ENCODE assay signal across 8 cellular contexts in the genomic region with DNA sequence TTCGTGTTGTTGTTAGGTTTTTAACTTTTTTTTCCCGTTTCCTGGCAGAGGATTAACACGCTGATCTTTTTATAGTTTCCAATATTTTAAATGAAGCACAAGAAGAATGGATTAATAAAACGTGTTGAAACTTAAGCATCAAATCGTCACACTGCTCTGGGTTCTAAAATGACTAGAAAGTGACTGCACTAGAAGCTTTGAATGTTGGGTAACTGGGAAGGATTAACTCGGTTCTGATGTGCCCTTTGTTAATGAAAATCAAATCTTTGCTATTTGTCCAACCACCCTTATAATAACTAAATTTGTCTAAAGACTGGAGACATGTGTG.
DNase-seq lines count a peak whose midpoint lies in the region; ATAC-seq and TF ChIP-seq lines count a peak whose summit lies in the region.

No MANE protein-coding gene starts in this region.

- H3K9me3 ChIP-seq in BE2C (no peaks in the 10 kb centered on the region), iPS DF 6.9 (ENCODE audit: control insufficient read depth, insufficient read depth, low read length) (no peaks in the 10 kb centered on the region)

- H3K27me3 ChIP-seq in BE2C (no peaks in the 10 kb centered on the region), iPS DF 6.9 (ENCODE audit: control insufficient read depth, insufficient read depth, low read length) (no peaks in the 10 kb centered on the region)

- no CpG with 5 or more reads among the region's 6 CpGs for WGBS in iPS DF 6.9 (ENCODE audit: insufficient coverage, insufficient read length)

- H3K27ac ChIP-seq in iPS DF 6.9 (ENCODE audit: low read length): no peak overlapping the region

- H3K36me3 ChIP-seq in BE2C (no peaks in the 10 kb centered on the region), iPS DF 6.9 (ENCODE audit: control insufficient read depth, insufficient read depth, low read length) (no peaks in the 10 kb centered on the region)

- intact Hi-C loops in posterior vena cava (cut with DNase I): loop anchor here (5.0 to 10.0 kb wide), 2 partner anchors 101 to 104 kb away; a partner anchor contains a TSS

- TF ChIP-seq CTCF in BE2C (IDR thresholded peaks at IDR 0.05; ENCODE audit: low read depth, low read length): no peak
- no peak for TF ChIP-seq CTCF in WI38 (IDR thresholded peaks at IDR 0.05; ENCODE audit: low read depth, low read length)

- DNase-seq in BE2C (no peak), iPS DF 6.9 (ENCODE audit: low read depth, low spot score) (no peak), superior temporal gyrus (ENCODE audit: extremely low spot score) (peak; percentile 83), posterior vena cava (ENCODE audit: low spot score) (no peak), SW480 (ENCODE audit: low spot score) (no peak), left lobe of liver (ENCODE audit: low spot score) (no peak)

- H3K4me1 ChIP-seq in BE2C (no peaks in the 10 kb centered on the region; the same call in 1 of the 2 replicates), iPS DF 6.9 (ENCODE audit: control insufficient read depth, insufficient read depth, low read length) (no peaks in the 10 kb centered on the region)

- H3K4me3 ChIP-seq in BE2C (ENCODE audit: low read depth, low read length) (peak overlapping the region; percentile 76), WI38 (ENCODE audit: low read depth, low read length) (peak overlapping the region; percentile 60), iPS DF 6.9 (ENCODE audit: low read length) (peak overlapping the region; percentile 37; the same call in 1 of the 2 replicates)

- ATAC-seq in GM21619 (IDR thresholded peaks at IDR 0.05; ENCODE audit: unreplicated experiment): peak; percentile 12
- ATAC-seq in left lobe of liver: no peak
